In genomic region chr12:48379784-48380183, GRCh38 we compare ENCODE assay signal across 30 cellular contexts.
"Had no signal": no experiment of that assay in that cellular context is flagged by ENCODE, and none has a peak within 500 bp of the region (broad histone marks: within the 10 kb centered on the region; RNA-seq: fewer than 3 reads in every experiment).

No MANE protein-coding gene starts in this region.

- H3K4me1 ChIP-seq: colonic mucosa, heart left ventricle, pancreas, testis, vagina had no signal

- H3K4me2 ChIP-seq: smooth muscle cell had no signal

- H3K27me3 Mint-ChIP-seq: activated naive CD8-positive, alpha-beta T cell treated with anti-CD3 and anti-CD28 coated beads, Interleukin-2, amount 50 U/mL, for 24 hours had no signal

- H3K9me3 ChIP-seq: colonic mucosa, heart left ventricle, neutrophil, pancreas, testis, vagina had no signal

- H3K4me3 ChIP-seq: colonic mucosa, dorsolateral prefrontal cortex, heart left ventricle, pancreas, smooth muscle cell, testis, vagina had no signal

- H3K27ac ChIP-seq: colonic mucosa, heart left ventricle, neutrophil, pancreas, testis, vagina, WERI-Rb-1 had no signal

- H3K4me3 Mint-ChIP-seq: activated CD4-positive, alpha-beta T cell treated with anti-CD3 and anti-CD28 coated beads, Interleukin-2, amount 10 ng/mL, durations not matched to agents 7 days and 5 days; activated CD8-positive, alpha-beta memory T cell treated with anti-CD3 and anti-CD28 coated beads, Interleukin-2, amount 10 ng/mL, durations not matched to agents 7 days and 5 days; activated CD8-positive, alpha-beta T cell treated with anti-CD3 and anti-CD28 coated beads for 36 hours; activated naive CD8-positive, alpha-beta T cell treated with anti-CD3 and anti-CD28 coated beads, Interleukin-2, amount 50 U/mL, for 24 hours; activated T-helper 1 cell treated with anti-CD3 and anti-CD28 coated beads, Interleukin-12 subunit alpha, Interleukin-12 subunit beta, Interleukin-2, Interleukin-4 antibody, amounts not matched to agents 30 ng/mL and 10 ng/mL and 1 ng/mL, durations not matched to agents 14 hours and 24 hours and 36 hours; brain; central memory CD8-positive, alpha-beta T cell; effector memory CD8-positive, alpha-beta T cell; nephron; stimulated activated naive B cell treated with anti-CD40 and anti-IgM and Interleukin-4, amounts not matched to agents 10 μg/mL and 1 μg/mL and 100 μg/mL, for 72 hours had no signal

- DNase-seq: activated CD4-positive, alpha-beta T cell treated with anti-CD3 and anti-CD28 coated beads, Interleukin-2, amount 10 ng/mL, durations not matched to agents 7 days and 5 days; activated CD4-positive, CD25-positive, alpha-beta regulatory T cell treated with anti-CD3 and anti-CD28 coated beads, Interleukin-2, amount 50 U/mL, for 72 hours; activated CD8-positive, alpha-beta memory T cell treated with anti-CD3 and anti-CD28 coated beads, Interleukin-2, amount 10 ng/mL, durations not matched to agents 7 days and 5 days; activated CD8-positive, alpha-beta T cell treated with anti-CD3 and anti-CD28 coated beads for 36 hours; activated gamma-delta T cell; activated naive CD4-positive, alpha-beta T cell treated with anti-CD3 and anti-CD28 coated beads, Interleukin-2, amount 50 U/mL, for 16 hours; activated naive CD8-positive, alpha-beta T cell treated with anti-CD3 and anti-CD28 coated beads, Interleukin-2, amount 50 U/mL, for 24 hours; activated T-cell treated with anti-CD3 and anti-CD28 coated beads for 4 hours; aorta; colonic mucosa; dorsolateral prefrontal cortex; effector memory CD8-positive, alpha-beta T cell; heart left ventricle; left colon; mesenchymal stem cell; pancreas; right cardiac atrium; stimulated activated CD4-positive, alpha-beta T cell treated with anti-CD3 and anti-CD28 coated beads, Interleukin-15, amount 100 ng/mL, for 24 hours; stimulated activated CD8-positive, alpha-beta memory T cell treated with anti-CD3 and anti-CD28 coated beads, Interleukin-4, amount 100 ng/mL, for 48 hours; stimulated activated naive B cell treated with anti-CD40 and anti-IgM and Interleukin-4, amounts not matched to agents 10 μg/mL and 1 μg/mL and 100 μg/mL, for 72 hours; T-helper 1 cell; testis; WERI-Rb-1 had no signal

- H3K27me3 ChIP-seq: colonic mucosa, dorsolateral prefrontal cortex, pancreas, testis, vagina had no signal

- H3K27ac Mint-ChIP-seq: activated CD4-positive, alpha-beta T cell treated with anti-CD3 and anti-CD28 coated beads, Interleukin-2, amount 10 ng/mL, durations not matched to agents 7 days and 5 days; activated CD8-positive, alpha-beta memory T cell treated with anti-CD3 and anti-CD28 coated beads, Interleukin-2, amount 10 ng/mL, durations not matched to agents 7 days and 5 days; activated CD8-positive, alpha-beta T cell treated with anti-CD3 and anti-CD28 coated beads for 36 hours; activated naive CD8-positive, alpha-beta T cell treated with anti-CD3 and anti-CD28 coated beads, Interleukin-2, amount 50 U/mL, for 24 hours; activated T-helper 1 cell treated with anti-CD3 and anti-CD28 coated beads, Interleukin-12 subunit alpha, Interleukin-12 subunit beta, Interleukin-2, Interleukin-4 antibody, amounts not matched to agents 30 ng/mL and 10 ng/mL and 1 ng/mL, durations not matched to agents 14 hours and 24 hours and 36 hours; brain; effector memory CD8-positive, alpha-beta T cell; nephron; stimulated activated naive B cell treated with anti-CD40 and anti-IgM and Interleukin-4, amounts not matched to agents 10 μg/mL and 1 μg/mL and 100 μg/mL, for 72 hours had no signal

- H3K36me3 ChIP-seq: colonic mucosa, heart left ventricle, neutrophil, pancreas, vagina, WERI-Rb-1 had no signal

- H3K4me1 Mint-ChIP-seq: activated CD4-positive, alpha-beta T cell treated with anti-CD3 and anti-CD28 coated beads, Interleukin-2, amount 10 ng/mL, durations not matched to agents 7 days and 5 days; activated CD8-positive, alpha-beta memory T cell treated with anti-CD3 and anti-CD28 coated beads, Interleukin-2, amount 10 ng/mL, durations not matched to agents 7 days and 5 days; activated naive CD8-positive, alpha-beta T cell treated with anti-CD3 and anti-CD28 coated beads, Interleukin-2, amount 50 U/mL, for 24 hours; brain; central memory CD8-positive, alpha-beta T cell; nephron; stimulated activated naive B cell treated with anti-CD40 and anti-IgM and Interleukin-4, amounts not matched to agents 10 μg/mL and 1 μg/mL and 100 μg/mL, for 72 hours had no signal

- ATAC-seq: activated CD8-positive, alpha-beta memory T cell treated with anti-CD3 and anti-CD28 coated beads, Interleukin-2, amount 10 ng/mL, durations not matched to agents 7 days and 5 days; activated CD8-positive, alpha-beta T cell treated with anti-CD3 and anti-CD28 coated beads for 36 hours; activated naive CD8-positive, alpha-beta T cell treated with anti-CD3 and anti-CD28 coated beads, Interleukin-2, amount 50 U/mL, for 24 hours; effector memory CD8-positive, alpha-beta T cell; heart left ventricle; left colon; pancreas; right cardiac atrium; stimulated activated naive B cell treated with anti-CD40 and anti-IgM and Interleukin-4, amounts not matched to agents 10 μg/mL and 1 μg/mL and 100 μg/mL, for 72 hours had no signal

- H3K36me3 Mint-ChIP-seq: activated CD8-positive, alpha-beta memory T cell treated with anti-CD3 and anti-CD28 coated beads, Interleukin-2, amount 10 ng/mL, durations not matched to agents 7 days and 5 days; brain; stimulated activated naive B cell treated with anti-CD40 and anti-IgM and Interleukin-4, amounts not matched to agents 10 μg/mL and 1 μg/mL and 100 μg/mL, for 72 hours had no signal

- H3K9me3 Mint-ChIP-seq: activated CD8-positive, alpha-beta T cell treated with anti-CD3 and anti-CD28 coated beads for 36 hours; activated naive CD8-positive, alpha-beta T cell treated with anti-CD3 and anti-CD28 coated beads, Interleukin-2, amount 50 U/mL, for 24 hours; activated T-helper 1 cell treated with anti-CD3 and anti-CD28 coated beads, Interleukin-12 subunit alpha, Interleukin-12 subunit beta, Interleukin-2, Interleukin-4 antibody, amounts not matched to agents 30 ng/mL and 10 ng/mL and 1 ng/mL, durations not matched to agents 14 hours and 24 hours and 36 hours; brain; central memory CD8-positive, alpha-beta T cell; effector memory CD8-positive, alpha-beta T cell; nephron had no signal
